ENCODE assay signal across 16 cellular contexts in genomic region chr4:2484169-2484568, GRCh38. TPM values are rescaled to one million over a fixed set of nuclear protein-coding genes. Genes with fewer than 3 reads are reported as not detected.
DNase-seq lines count a peak whose midpoint lies in the region; ATAC-seq and TF ChIP-seq lines count a peak whose summit lies in the region.
"Had no signal": no experiment of that assay in that cellular context is flagged by ENCODE, and none has a peak within 500 bp of the region (broad histone marks: within the 10 kb centered on the region; RNA-seq: fewer than 3 reads in every experiment).

No MANE protein-coding gene starts in this region.

- H3K4me3 ChIP-seq in heart right ventricle (no peak overlapping the region), Peyer's patch (no peak overlapping the region), endodermal cell (ENCODE audit: low read length) (no peak overlapping the region), tibial nerve (no peak overlapping the region)
- H3K4me3 ChIP-seq: cardiac muscle cell had no signal

- no peak for TF ChIP-seq CTCF in heart right ventricle (IDR thresholded peaks at IDR 0.05)
- no peak for TF ChIP-seq CTCF in Peyer's patch (IDR thresholded peaks at IDR 0.05)
- no peak for TF ChIP-seq CTCF in endodermal cell (conservative IDR thresholded peaks at IDR 0.05)
- TF ChIP-seq CTCF in tibial nerve (IDR thresholded peaks at IDR 0.05): no peak

- H3K9me3 ChIP-seq in heart right ventricle: no peaks in the 10 kb centered on the region
- no peaks in the 10 kb centered on the region for H3K9me3 ChIP-seq in Peyer's patch
- H3K9me3 ChIP-seq in endodermal cell (ENCODE audit: control insufficient read depth, low read length): no peaks in the 10 kb centered on the region
- no peaks in the 10 kb centered on the region for H3K9me3 ChIP-seq in tibial nerve
- H3K9me3 ChIP-seq: BE2C had no signal

- H3K4me1 Mint-ChIP-seq in endodermal cell: peaks cover 61% of the 10 kb centered on the region

- H3K9ac ChIP-seq in endodermal cell (ENCODE audit: extremely low read depth, low read length, poor library complexity, severe bottlenecking): no peak overlapping the region

- H3K27me3 ChIP-seq in heart right ventricle (no peaks in the 10 kb centered on the region), Peyer's patch (no peaks in the 10 kb centered on the region), endodermal cell (ENCODE audit: control insufficient read depth, insufficient read depth, low read length, poor library complexity, severe bottlenecking) (no peaks in the 10 kb centered on the region), tibial nerve (no peaks in the 10 kb centered on the region)
- H3K27me3 ChIP-seq: BE2C, cardiac muscle cell had no signal

- intact Hi-C loops in heart right ventricle (cut with DNase I) (loop anchor here in 1 of 10 donors (2.0 kb wide), 1 partner anchor 13 kb away; no protein-coding TSS in a partner anchor), left ventricle myocardium superior (cut with micrococcal nuclease) (no loop called here)

- H3K4me1 ChIP-seq in heart right ventricle (peaks cover 34 to 100% (median 84%) of the 10 kb centered on the region in 9 donors), Peyer's patch (peaks cover 12 to 93% (median 57%) of the 10 kb centered on the region in 4 donors), endodermal cell (ENCODE audit: control insufficient read depth, insufficient read depth, low read length) (no peaks in the 10 kb centered on the region), tibial nerve (peaks cover 0 to 88% (median 61%) of the 10 kb centered on the region in 4 donors)

- TF ChIP-seq POLR2A in Peyer's patch (IDR thresholded peaks at IDR 0.05): no peak
- no peak for TF ChIP-seq POLR2A in tibial nerve (IDR thresholded peaks at IDR 0.05)

- DNase-seq in heart right ventricle (no peak), left ventricle myocardium superior (no peak), Peyer's patch (no peak), endodermal cell (no peak), tibial nerve (ENCODE audit: low spot score in 2 of 2) (no peak)
- DNase-seq: BE2C; GDM1; IMR-90; NCI-H146; NCI-H524; stimulated activated CD4-positive, alpha-beta T cell treated with anti-CD3 and anti-CD28 coated beads, Interleukin-4, amount 100 ng/mL, for 1 hour had no signal

- H3K4me3 Mint-ChIP-seq in endodermal cell: no peak overlapping the region

- H3K27ac Mint-ChIP-seq in endodermal cell: peak overlapping the region; percentile 64

- peak overlapping the region in 6 of 10 donors; percentile 69 to 83 (median 76) for H3K27ac ChIP-seq in heart right ventricle
- H3K27ac ChIP-seq in Peyer's patch: peak overlapping the region in 3 of 4 donors; percentile 72 to 86 (median 82)
- no peak overlapping the region for H3K27ac ChIP-seq in endodermal cell (ENCODE audit: low read depth, low read length)
- peak overlapping the region in 3 of 4 donors; percentile 33 to 44 (median 40) for H3K27ac ChIP-seq in tibial nerve
- H3K27ac ChIP-seq: cardiac muscle cell, VCaP had no signal

- H3K9me3 Mint-ChIP-seq in endodermal cell: no peaks in the 10 kb centered on the region

- H3K36me3 Mint-ChIP-seq in endodermal cell (ENCODE audit: low read depth): peaks cover 7% of the 10 kb centered on the region

- no peaks in the 10 kb centered on the region for H3K27me3 Mint-ChIP-seq in endodermal cell (ENCODE audit: insufficient read depth)

- H3K36me3 ChIP-seq in heart right ventricle: peaks cover 0 to 5% (median 0%) of the 10 kb centered on the region in 9 donors
- peaks cover 0 to 3% (median 0%) of the 10 kb centered on the region in 3 donors for H3K36me3 ChIP-seq in Peyer's patch
- H3K36me3 ChIP-seq in endodermal cell (ENCODE audit: control insufficient read depth, insufficient read depth, low read length): peaks cover 21% of the 10 kb centered on the region
- H3K36me3 ChIP-seq in tibial nerve: peaks cover 0 to 2% (median 1%) of the 10 kb centered on the region in 3 donors
- H3K36me3 ChIP-seq: cardiac muscle cell had no signal

- ATAC-seq in heart right ventricle: no peak
- no peak for ATAC-seq in left ventricle myocardium superior
- ATAC-seq in GM21447 (IDR thresholded peaks at IDR 0.05; ENCODE audit: unreplicated experiment): no peak
- no peak for ATAC-seq in GM19324 (IDR thresholded peaks at IDR 0.05; ENCODE audit: low FRiP score, unreplicated experiment)
- no peak for ATAC-seq in GM19452 (IDR thresholded peaks at IDR 0.05; ENCODE audit: unreplicated experiment)

- TF ChIP-seq EP300 in tibial nerve (IDR thresholded peaks at IDR 0.05): no peak

- 77% methylated on average over 6 of the region's 6 CpGs for WGBS in heart right ventricle, 2 donors
- 92 to 96% methylated on average over 4 of the region's 6 CpGs for WGBS in endodermal cell (ENCODE audit: insufficient coverage in 1 of 2, insufficient read length in 1 of 2), 2 experiments
- 76 to 81% methylated on average over 6 of the region's 6 CpGs for WGBS in tibial nerve, 2 donors

RNA-seq across cellular contexts. Expression of gene RNF4, which starts 15.3 kb away (rescaled TPM):
- 10 to 100 TPM; 27.4 to 42.1 (median 30.6) TPM for total RNA-seq in heart right ventricle
- polyA plus RNA-seq in heart right ventricle: 10 to 100 TPM; 13.4 to 19.3 TPM
- total RNA-seq in left ventricle myocardium superior: 26.1 TPM
- total RNA-seq in Peyer's patch: 10 to 100 TPM; 42.2 to 99.0 (median 50.1) TPM
- total RNA-seq in endodermal cell: 10 to 100 TPM; 73.2 to 93.6 TPM
- polyA plus RNA-seq in endodermal cell (2013, experiment 1 of 2): 68.6 TPM
- 67.6 TPM for polyA plus RNA-seq in endodermal cell (2013, experiment 2 of 2)
- total RNA-seq in tibial nerve: 10 to 100 TPM; 33.0 to 67.7 (median 49.3) TPM

RNA-seq across cellular contexts. Expression of gene FAM193A, which starts 52.3 kb away (rescaled TPM):
- total RNA-seq in heart right ventricle (10 to 100 TPM; 12.6 to 20.6 (median 16.3) TPM), left ventricle myocardium superior (16.0 TPM), Peyer's patch (10 to 100 TPM; 38.2 to 77.6 (median 51.2) TPM), endodermal cell (10 to 100 TPM; 32.1 to 39.0 TPM), tibial nerve (10 to 100 TPM; 28.6 to 54.6 (median 36.0) TPM)
- polyA plus RNA-seq in heart right ventricle: 10 to 100 TPM in 1 of 2 donors, 1 to 10 TPM in 1; 7.5 to 14.3 TPM
- 26.9 TPM for polyA plus RNA-seq in endodermal cell (2013, experiment 1 of 2)
- polyA plus RNA-seq in endodermal cell (2013, experiment 2 of 2): 25.5 TPM
